15 cellular contexts compared by ENCODE assay signal in the genomic region with DNA sequence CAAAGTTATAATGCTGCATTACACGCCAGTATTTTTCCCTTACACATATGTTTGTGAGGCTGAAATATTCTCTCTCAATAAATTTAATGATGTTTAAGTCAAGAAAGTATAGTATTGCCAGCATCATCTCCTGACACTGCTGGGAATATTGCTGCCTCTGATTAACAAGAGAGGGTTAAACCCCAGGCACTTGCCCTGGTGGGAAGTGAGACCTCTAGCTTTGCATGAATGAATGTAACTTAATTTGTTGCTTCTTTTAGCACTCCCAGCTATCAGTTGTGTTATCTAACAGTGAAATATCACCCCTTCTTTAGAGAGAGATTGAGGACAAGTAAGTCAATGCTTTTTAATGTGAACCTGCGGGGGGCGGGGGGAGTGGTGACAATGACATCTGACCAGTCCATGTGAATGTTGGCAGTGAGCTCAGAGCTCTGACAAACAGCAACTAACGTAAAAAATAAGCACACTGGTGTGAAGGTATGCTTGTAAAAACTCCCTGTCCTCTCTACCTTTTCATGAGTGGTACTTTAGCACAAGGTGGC. TPM values are rescaled to one million over a fixed set of nuclear protein-coding genes. Genes with fewer than 3 reads are reported as not detected.
A peak's percentile ranks its signal among the peaks of the same experiment; 100 is the strongest.
DNase-seq lines count a peak whose midpoint lies in the region; ATAC-seq and TF ChIP-seq lines count a peak whose summit lies in the region.
"Had no signal": no experiment of that assay in that cellular context is flagged by ENCODE, and none has a peak within 500 bp of the region (broad histone marks: within the 10 kb centered on the region; RNA-seq: fewer than 3 reads in every experiment).

No MANE protein-coding gene starts in this region.

- H3K4me2 ChIP-seq in Karpas-422 (ENCODE audit: low read depth, low read length, poor library complexity, severe bottlenecking), result peak overlapping the region; percentile 42

- no peaks in the 10 kb centered on the region for H3K9me2 ChIP-seq in Karpas-422 (replicated peaks; ENCODE audit: insufficient read depth, low read length)

- H4K20me1 ChIP-seq in Karpas-422 (ENCODE audit: insufficient read depth, low read depth, low read length), result no peaks in the 10 kb centered on the region

- no peak for ATAC-seq in body of pancreas
- no peak for ATAC-seq in GM18505 (IDR thresholded peaks at IDR 0.05; ENCODE audit: unreplicated experiment)

- no peak overlapping the region for H2AFZ ChIP-seq in Karpas-422 (ENCODE audit: low read length)

- no peaks in the 10 kb centered on the region for H3K27me3 ChIP-seq in Karpas-422 (ENCODE audit: low read length)
- no peaks in the 10 kb centered on the region for H3K27me3 ChIP-seq in body of pancreas

- WGBS in body of pancreas, 2 donors, result 5 to 10% methylated on average over 4 of the region's 4 CpGs

- intact Hi-C loops in body of pancreas (cut with DNase I), result no loop called here

- H3K9ac ChIP-seq in Karpas-422 (ENCODE audit: low read length), result 0 out of 2 replicates have a peak overlapping the region, but pooled peaks have one; percentile 6

- TF ChIP-seq CTCF in body of pancreas (IDR thresholded peaks at IDR 0.05), result peak in 2 of 7 experiments; percentile 8 to 29

- TF ChIP-seq POLR2A in body of pancreas (IDR thresholded peaks at IDR 0.05) (peak in 1 of 3 donors; percentile 37), GM18505 (IDR thresholded peaks at IDR 0.05; ENCODE audit: borderline replicate concordance, extremely low read depth, insufficient read depth, insufficient read length) (no peak)

- DNase-seq in NCI-H146 (lab: John Stamatoyannopoulos, UW), result peak; percentile 85
- no peak for DNase-seq in NCI-H146 treated with DMSO at 0.1 percent for 48 hours (lab: John Stamatoyannopoulos, UW; ENCODE audit: unreplicated experiment)
- no peak for DNase-seq in Karpas-422
- DNase-seq in body of pancreas, result peak; percentile 58 to 75 (median 68)
- DNase-seq in retina, result peak; percentile 46
- no peak for DNase-seq in NCI-H128 (lab: John Stamatoyannopoulos, UW; ENCODE audit: unreplicated experiment)
- no peak for DNase-seq in NCI-H526 (lab: John Stamatoyannopoulos, UW)
- DNase-seq: CD4-positive, CD25-positive, alpha-beta regulatory T cell; DND-41; GDM1; H9; NCI-H1694; NCI-H446 treated with DMSO at 0.1 percent for 48 hours had no signal

- no peaks in the 10 kb centered on the region for H3K79me2 ChIP-seq in Karpas-422 (ENCODE audit: low read length)

- H3K4me1 ChIP-seq in Karpas-422 (ENCODE audit: low read length) (peaks cover 16% of the 10 kb centered on the region), body of pancreas (peaks cover 70% of the 10 kb centered on the region)

- H3K36me3 ChIP-seq in Karpas-422 (ENCODE audit: insufficient read depth, low read length), result no peaks in the 10 kb centered on the region
- H3K36me3 ChIP-seq in body of pancreas (replicated peaks in 1 of 2; ENCODE audit: insufficient read depth in 1 of 2, low read depth in 2 of 2), result no peaks in the 10 kb centered on the region

- H3K27ac ChIP-seq in Karpas-422 (ENCODE audit: low read length), result no peak overlapping the region
- H3K27ac ChIP-seq in body of pancreas, result peak overlapping the region; percentile 53 to 99 (median 98)

- H3K4me3 ChIP-seq in Karpas-422 (ENCODE audit: low read length) (peak overlapping the region; percentile 19; the same call in 1 of the 2 replicates), body of pancreas (no peak overlapping the region)

- H3K9me3 ChIP-seq in Karpas-422 (ENCODE audit: low read length) (no peaks in the 10 kb centered on the region), body of pancreas (no peaks in the 10 kb centered on the region)

RNA-seq across cellular contexts. Expression of a gene that starts 9.8 kb away (rescaled TPM):
- total RNA-seq in Karpas-422 (2014; rRNA removed; shearing (Covaris generic); ENCODE audit: low replicate concordance), result not detected in 2 replicates
- 10 to 100 TPM; 42.5 to 63.3 TPM for total RNA-seq in body of pancreas
- total RNA-seq: CD4-positive, CD25-positive, alpha-beta regulatory T cell; H9; OCI-LY7 had no signal

Comparison
In these comparisons a context has a peak if more than half of its experiments do, and no peak if none do; other contexts are left out.
1. DNase-seq: peak in NCI-H146 (single experiment), body of pancreas (4 of 4) and retina (single experiment); none in NCI-H146 treated with DMSO at 0.1 percent for 48 hours (single experiment), Karpas-422 (single experiment), NCI-H128 (single experiment) and NCI-H526 (0 of 2).
2. RNA of a gene that starts 9.8 kb away (total RNA-seq): 42.5 to 63.3 TPM in body of pancreas; not detected in Karpas-422; every median in the first group is over 10 times any median in the second.